ENCODE assay signal across 1 cellular context in the genomic region with DNA sequence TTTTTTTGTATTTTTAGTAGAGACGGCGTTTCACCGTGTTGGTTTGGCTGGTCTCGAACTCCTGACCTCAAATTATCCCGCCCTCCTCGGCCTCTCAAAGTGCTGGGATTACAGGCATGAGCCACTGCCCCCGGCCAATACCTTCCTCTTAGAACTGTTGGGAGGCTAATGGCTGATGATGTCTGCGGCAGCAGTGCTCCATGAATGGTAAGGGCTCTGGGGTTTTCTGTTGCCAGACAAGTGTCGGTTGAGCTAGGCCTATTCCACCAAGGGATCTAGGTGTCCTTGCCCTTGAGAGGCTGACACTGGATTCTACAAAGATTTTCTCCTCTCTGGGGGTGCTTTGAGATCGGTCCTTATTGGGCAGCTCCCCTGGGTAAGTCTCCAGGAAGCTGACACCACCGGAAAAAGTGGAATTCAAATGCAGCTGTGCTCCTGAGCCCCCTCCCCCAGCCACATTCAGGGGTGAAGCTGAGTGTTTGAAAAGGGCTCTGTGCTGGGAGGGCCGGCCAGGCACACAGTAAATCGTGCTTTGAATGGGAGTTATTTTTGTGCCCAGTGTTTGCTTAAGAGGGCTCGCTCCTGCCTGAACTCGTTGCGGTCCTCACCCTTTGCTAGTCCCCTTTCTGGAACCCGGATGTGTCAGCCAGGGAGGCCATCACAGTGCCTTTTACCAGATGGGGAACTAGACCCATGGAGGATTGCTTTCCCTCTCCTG.
TF ChIP-seq lines count a peak whose summit lies in the region.

No MANE protein-coding gene starts in this region.

TF ChIP-seq in H1, 55 proteins besides CTCF, POLR2A, EP300 and RAD21 (continued from another document):
- TF ChIP-seq PHF8 (conservative IDR thresholded peaks at IDR 0.05; ENCODE audit: low read depth, low read length) (no peak), SP1 (IDR thresholded peaks at IDR 0.05; ENCODE audit: low read depth, low read length) (peak; percentile 74; the same call in 1 of the 2 replicates), SRF (IDR thresholded peaks at IDR 0.05; ENCODE audit: low read depth, low read length) (0 out of 2 replicates have a peak, but pooled peaks have one; percentile 21), POLR2AphosphoS5 (IDR thresholded peaks at IDR 0.05; ENCODE audit: low read depth, low read length) (peak; percentile 8; the same call in 1 of the 2 replicates), POU5F1 (IDR thresholded peaks at IDR 0.05; ENCODE audit: low read depth, low read length) (0 out of 2 replicates have a peak, but pooled peaks have one; percentile 37), NANOG (IDR thresholded peaks at IDR 0.05; ENCODE audit: insufficient read depth, low read depth, low read length, poor library complexity, severe bottlenecking) (peak; percentile 50), CTBP2 (IDR thresholded peaks at IDR 0.05; ENCODE audit: borderline replicate concordance, insufficient read depth, insufficient read length, low read length) (peak; percentile 72), SP4 (IDR thresholded peaks at IDR 0.05; ENCODE audit: low read length) (0 out of 2 replicates have a peak, but pooled peaks have one; percentile 37), SAP30 (IDR thresholded peaks at IDR 0.05; ENCODE audit: insufficient read depth, insufficient replicate concordance, low read length) (peak; percentile 40), RBBP5 (IDR thresholded peaks at IDR 0.05; ENCODE audit: borderline replicate concordance, low read depth, low read length) (peak; percentile 96), HDAC2 (IDR thresholded peaks at IDR 0.05; ENCODE audit: borderline replicate concordance in 1 of 2, low read depth in 2 of 2, low read length in 2 of 2) (no peak), SIN3A (conservative IDR thresholded peaks at IDR 0.05 in 1 of 2, IDR thresholded peaks at IDR 0.05 in 1 of 2; ENCODE audit: low read depth in 1 of 2, low read length in 2 of 2) (peak in 1 of 2 experiments; percentile 6; a peak in 1 of 4 replicates), KDM4A (IDR thresholded peaks at IDR 0.05; ENCODE audit: low read depth, low read length, severe bottlenecking) (no peak), TCF12 (IDR thresholded peaks at IDR 0.05; ENCODE audit: low read depth, low read length) (0 out of 2 replicates have a peak, but pooled peaks have one; percentile 75), TAF1 (IDR thresholded peaks at IDR 0.05; ENCODE audit: low read depth, low read length) (peak; percentile 45; the same call in 1 of the 2 replicates), TEAD4 (IDR thresholded peaks at IDR 0.05; ENCODE audit: low read depth, low read length) (peak; percentile 35; the same call in 1 of the 2 replicates)
- TF ChIP-seq, protein P1, sequence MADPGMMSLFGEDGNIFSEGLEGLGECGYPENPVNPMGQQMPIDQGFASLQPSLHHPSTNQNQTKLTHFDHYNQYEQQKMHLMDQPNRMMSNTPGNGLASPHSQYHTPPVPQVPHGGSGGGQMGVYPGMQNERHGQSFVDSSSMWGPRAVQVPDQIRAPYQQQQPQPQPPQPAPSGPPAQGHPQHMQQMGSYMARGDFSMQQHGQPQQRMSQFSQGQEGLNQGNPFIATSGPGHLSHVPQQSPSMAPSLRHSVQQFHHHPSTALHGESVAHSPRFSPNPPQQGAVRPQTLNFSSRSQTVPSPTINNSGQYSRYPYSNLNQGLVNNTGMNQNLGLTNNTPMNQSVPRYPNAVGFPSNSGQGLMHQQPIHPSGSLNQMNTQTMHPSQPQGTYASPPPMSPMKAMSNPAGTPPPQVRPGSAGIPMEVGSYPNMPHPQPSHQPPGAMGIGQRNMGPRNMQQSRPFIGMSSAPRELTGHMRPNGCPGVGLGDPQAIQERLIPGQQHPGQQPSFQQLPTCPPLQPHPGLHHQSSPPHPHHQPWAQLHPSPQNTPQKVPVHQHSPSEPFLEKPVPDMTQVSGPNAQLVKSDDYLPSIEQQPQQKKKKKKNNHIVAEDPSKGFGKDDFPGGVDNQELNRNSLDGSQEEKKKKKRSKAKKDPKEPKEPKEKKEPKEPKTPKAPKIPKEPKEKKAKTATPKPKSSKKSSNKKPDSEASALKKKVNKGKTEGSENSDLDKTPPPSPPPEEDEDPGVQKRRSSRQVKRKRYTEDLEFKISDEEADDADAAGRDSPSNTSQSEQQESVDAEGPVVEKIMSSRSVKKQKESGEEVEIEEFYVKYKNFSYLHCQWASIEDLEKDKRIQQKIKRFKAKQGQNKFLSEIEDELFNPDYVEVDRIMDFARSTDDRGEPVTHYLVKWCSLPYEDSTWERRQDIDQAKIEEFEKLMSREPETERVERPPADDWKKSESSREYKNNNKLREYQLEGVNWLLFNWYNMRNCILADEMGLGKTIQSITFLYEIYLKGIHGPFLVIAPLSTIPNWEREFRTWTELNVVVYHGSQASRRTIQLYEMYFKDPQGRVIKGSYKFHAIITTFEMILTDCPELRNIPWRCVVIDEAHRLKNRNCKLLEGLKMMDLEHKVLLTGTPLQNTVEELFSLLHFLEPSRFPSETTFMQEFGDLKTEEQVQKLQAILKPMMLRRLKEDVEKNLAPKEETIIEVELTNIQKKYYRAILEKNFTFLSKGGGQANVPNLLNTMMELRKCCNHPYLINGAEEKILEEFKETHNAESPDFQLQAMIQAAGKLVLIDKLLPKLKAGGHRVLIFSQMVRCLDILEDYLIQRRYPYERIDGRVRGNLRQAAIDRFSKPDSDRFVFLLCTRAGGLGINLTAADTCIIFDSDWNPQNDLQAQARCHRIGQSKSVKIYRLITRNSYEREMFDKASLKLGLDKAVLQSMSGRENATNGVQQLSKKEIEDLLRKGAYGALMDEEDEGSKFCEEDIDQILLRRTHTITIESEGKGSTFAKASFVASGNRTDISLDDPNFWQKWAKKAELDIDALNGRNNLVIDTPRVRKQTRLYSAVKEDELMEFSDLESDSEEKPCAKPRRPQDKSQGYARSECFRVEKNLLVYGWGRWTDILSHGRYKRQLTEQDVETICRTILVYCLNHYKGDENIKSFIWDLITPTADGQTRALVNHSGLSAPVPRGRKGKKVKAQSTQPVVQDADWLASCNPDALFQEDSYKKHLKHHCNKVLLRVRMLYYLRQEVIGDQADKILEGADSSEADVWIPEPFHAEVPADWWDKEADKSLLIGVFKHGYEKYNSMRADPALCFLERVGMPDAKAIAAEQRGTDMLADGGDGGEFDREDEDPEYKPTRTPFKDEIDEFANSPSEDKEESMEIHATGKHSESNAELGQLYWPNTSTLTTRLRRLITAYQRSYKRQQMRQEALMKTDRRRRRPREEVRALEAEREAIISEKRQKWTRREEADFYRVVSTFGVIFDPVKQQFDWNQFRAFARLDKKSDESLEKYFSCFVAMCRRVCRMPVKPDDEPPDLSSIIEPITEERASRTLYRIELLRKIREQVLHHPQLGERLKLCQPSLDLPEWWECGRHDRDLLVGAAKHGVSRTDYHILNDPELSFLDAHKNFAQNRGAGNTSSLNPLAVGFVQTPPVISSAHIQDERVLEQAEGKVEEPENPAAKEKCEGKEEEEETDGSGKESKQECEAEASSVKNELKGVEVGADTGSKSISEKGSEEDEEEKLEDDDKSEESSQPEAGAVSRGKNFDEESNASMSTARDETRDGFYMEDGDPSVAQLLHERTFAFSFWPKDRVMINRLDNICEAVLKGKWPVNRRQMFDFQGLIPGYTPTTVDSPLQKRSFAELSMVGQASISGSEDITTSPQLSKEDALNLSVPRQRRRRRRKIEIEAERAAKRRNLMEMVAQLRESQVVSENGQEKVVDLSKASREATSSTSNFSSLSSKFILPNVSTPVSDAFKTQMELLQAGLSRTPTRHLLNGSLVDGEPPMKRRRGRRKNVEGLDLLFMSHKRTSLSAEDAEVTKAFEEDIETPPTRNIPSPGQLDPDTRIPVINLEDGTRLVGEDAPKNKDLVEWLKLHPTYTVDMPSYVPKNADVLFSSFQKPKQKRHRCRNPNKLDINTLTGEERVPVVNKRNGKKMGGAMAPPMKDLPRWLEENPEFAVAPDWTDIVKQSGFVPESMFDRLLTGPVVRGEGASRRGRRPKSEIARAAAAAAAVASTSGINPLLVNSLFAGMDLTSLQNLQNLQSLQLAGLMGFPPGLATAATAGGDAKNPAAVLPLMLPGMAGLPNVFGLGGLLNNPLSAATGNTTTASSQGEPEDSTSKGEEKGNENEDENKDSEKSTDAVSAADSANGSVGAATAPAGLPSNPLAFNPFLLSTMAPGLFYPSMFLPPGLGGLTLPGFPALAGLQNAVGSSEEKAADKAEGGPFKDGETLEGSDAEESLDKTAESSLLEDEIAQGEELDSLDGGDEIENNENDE (IDR thresholded peaks at IDR 0.05; ENCODE audit: insufficient replicate concordance, low read length) = no peak
